ENCODE assay signal across 8 cellular contexts in the genomic region with DNA sequence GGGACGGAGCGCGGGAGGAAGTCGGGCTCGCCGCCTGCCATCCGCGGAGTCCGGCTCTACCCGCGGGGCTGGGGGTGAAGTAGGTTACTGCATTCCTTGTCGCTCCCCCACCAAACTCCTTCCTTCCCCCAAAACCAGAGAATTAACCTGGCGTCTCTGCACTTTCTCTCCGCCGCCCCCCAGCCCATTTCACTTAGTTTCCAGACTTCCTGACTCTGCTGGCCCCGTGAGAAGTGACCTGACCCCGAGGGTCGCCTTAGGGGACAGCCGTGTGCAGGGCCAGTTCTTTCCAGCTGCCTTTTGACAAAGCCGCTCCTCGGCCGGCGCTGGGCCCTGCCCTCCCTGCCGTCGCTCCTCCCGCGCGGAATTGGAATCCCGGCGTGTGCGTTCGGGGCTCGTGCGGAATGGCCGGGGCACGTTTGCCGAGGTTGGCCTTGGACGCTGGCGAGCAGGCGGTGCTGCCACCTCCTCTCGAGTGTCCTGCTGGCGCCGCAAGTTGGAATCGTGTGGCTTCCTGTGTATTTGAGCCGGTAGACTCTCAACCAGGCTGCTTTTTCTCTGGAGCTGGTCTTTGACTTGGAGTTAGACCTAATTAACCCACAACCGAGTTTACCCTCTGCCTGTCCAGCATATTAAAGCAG. TPM values are rescaled to one million over a fixed set of nuclear protein-coding genes. Genes with fewer than 3 reads are reported as not detected.
DNase-seq lines count a peak whose midpoint lies in the region; ATAC-seq and TF ChIP-seq lines count a peak whose summit lies in the region.

No MANE protein-coding gene starts in this region.

- H3K4me3 ChIP-seq in H7 (ENCODE audit: insufficient read depth, low read depth, low read length), result peak overlapping the region; percentile 78
- H3K4me3 ChIP-seq in fibroblast of pulmonary artery (replicated peaks; ENCODE audit: low read depth, low read length), result peak overlapping the region; percentile 92
- H3K4me3 ChIP-seq in vagina, result peak overlapping the region; percentile 52 to 84

- peak overlapping the region in 4 of 10 donors; percentile 18 to 71 (median 53) for H3K27ac Mint-ChIP-seq in naive thymus-derived CD8-positive, alpha-beta T cell

- intact Hi-C loops in vagina (cut with DNase I), result no loop called here

- H3K27ac ChIP-seq in vagina, result peak overlapping the region; percentile 92

- H3K27me3 ChIP-seq in H7 (ENCODE audit: control insufficient read depth, insufficient read depth, low read length) (peaks cover 17% of the 10 kb centered on the region), vagina (no peaks in the 10 kb centered on the region)

- H3K9me3 ChIP-seq in vagina, result no peaks in the 10 kb centered on the region

- H3K27me3 Mint-ChIP-seq in naive thymus-derived CD8-positive, alpha-beta T cell, result peaks cover 8 to 40% (median 25%) of the 10 kb centered on the region in 5 donors

- no peak for TF ChIP-seq CTCF in fibroblast of pulmonary artery (IDR thresholded peaks at IDR 0.05; ENCODE audit: low read length, missing control alignments)
- TF ChIP-seq CTCF in vagina (IDR thresholded peaks at IDR 0.05), result no peak

- DNase-seq in NCI-H187 (lab: John Stamatoyannopoulos, UW) (peak; percentile 3 to 10), NCI-H187 treated with DMSO at 0.1 percent for 48 hours (lab: John Stamatoyannopoulos, UW) (no peak), H7 (peak; percentile 76), NCI-H2029 treated with DMSO at 0.1 percent for 48 hours (lab: John Stamatoyannopoulos, UW) (peak; percentile 86), fibroblast of pulmonary artery (ENCODE audit: low read depth) (peak; percentile 52), vagina (ENCODE audit: extremely low spot score in 2 of 2) (no peak)
- DNase-seq in activated T-cell treated with anti-CD3 and anti-CD28 coated beads, Interleukin-2, amount 50 U/mL, for 1 hour, result peak; percentile 28
- peak in 5 of 10 donors; percentile 7 to 17 (median 12) for DNase-seq in naive thymus-derived CD8-positive, alpha-beta T cell

- H3K36me3 ChIP-seq in H7 (replicated peaks; ENCODE audit: control insufficient read depth, insufficient read depth, low read length), result no peaks in the 10 kb centered on the region
- no peaks in the 10 kb centered on the region for H3K36me3 ChIP-seq in vagina

- peaks cover 9 to 20% (median 17%) of the 10 kb centered on the region in 4 donors for H3K4me1 Mint-ChIP-seq in naive thymus-derived CD8-positive, alpha-beta T cell

- POLR2A ChIA-PET in naive thymus-derived CD8-positive, alpha-beta T cell (lab: Charles Lee), result interaction anchor here (1.2 to 5.7 kb wide), 3 partner anchors 67 to 1226 kb away, joined by 5 to 45 read pairs (median 5); a partner anchor contains a TSS

- no peak for TF ChIP-seq POLR2A in vagina (IDR thresholded peaks at IDR 0.05)

- H3K4me1 ChIP-seq in vagina, result peaks cover 36% of the 10 kb centered on the region

- H3K36me3 Mint-ChIP-seq in naive thymus-derived CD8-positive, alpha-beta T cell, result peaks cover 0 to 3% (median 0%) of the 10 kb centered on the region in 3 donors

- ATAC-seq in naive thymus-derived CD8-positive, alpha-beta T cell, result peak in 1 of 2 donors; percentile 17

- H3K4me3 Mint-ChIP-seq in naive thymus-derived CD8-positive, alpha-beta T cell, result peak overlapping the region; percentile 78 to 94 (median 90)

- H3K9me3 Mint-ChIP-seq in naive thymus-derived CD8-positive, alpha-beta T cell, result no peaks in the 10 kb centered on the region

RNA-seq across cellular contexts. Expression of a gene that starts 0.7 kb away (rescaled TPM):
- 12.0 and 12.1 TPM in 2 replicates for total RNA-seq in H7 (2014; rRNA removed; shearing (Covaris generic))
- 1 to 10 TPM; 8.0 to 8.3 TPM for total RNA-seq in naive thymus-derived CD8-positive, alpha-beta T cell
- polyA plus RNA-seq in naive thymus-derived CD8-positive, alpha-beta T cell, result 1 to 10 TPM; 2.9 to 3.6 (median 3.0) TPM
- 14.2 TPM for total RNA-seq in vagina

RNA-seq across cellular contexts. Expression of a gene that starts 57.4 kb away (rescaled TPM):
- total RNA-seq in H7 (2014; rRNA removed; shearing (Covaris generic)), result not detected in 2 replicates
- not detected for total RNA-seq in naive thymus-derived CD8-positive, alpha-beta T cell
- not detected for polyA plus RNA-seq in naive thymus-derived CD8-positive, alpha-beta T cell
- not detected for total RNA-seq in vagina

Comparison
In these comparisons a context has a peak if more than half of its experiments do, and no peak if none do; other contexts are left out.
1. DNase-seq: peak in NCI-H187 (2 of 2), H7 (single experiment), NCI-H2029 treated with DMSO at 0.1 percent for 48 hours (single experiment), activated T-cell treated with anti-CD3 and anti-CD28 coated beads, Interleukin-2, amount 50 U/mL, for 1 hour (single experiment) and fibroblast of pulmonary artery (single experiment); none in NCI-H187 treated with DMSO at 0.1 percent for 48 hours (single experiment) and vagina (0 of 2).
2. Peak in every context shown above with its lines, with median percentiles within 50 percentile points of each other: H3K4me3 ChIP-seq.